In the genomic region with DNA sequence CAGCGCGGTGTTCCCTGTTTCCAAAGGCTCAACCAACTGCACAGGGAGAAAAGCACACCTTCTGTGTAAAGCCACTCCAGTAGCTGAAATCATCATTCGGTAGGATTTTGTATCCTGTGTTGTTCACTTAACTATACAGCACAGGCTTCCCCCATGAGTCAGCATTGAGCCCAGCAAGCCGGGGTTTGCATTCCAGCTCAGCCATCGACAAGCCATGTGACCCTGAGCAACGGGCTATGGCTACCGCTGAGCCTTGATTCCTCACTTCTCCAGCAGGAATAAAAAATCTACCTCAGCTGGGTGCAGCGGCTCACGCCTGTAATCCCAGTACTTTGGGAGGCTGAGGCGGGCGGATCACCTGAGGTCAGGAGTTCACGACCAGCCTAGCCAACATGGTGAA, we compare ENCODE assay signal across 1 cellular context.
TF ChIP-seq lines count a peak whose summit lies in the region.

No MANE protein-coding gene starts in this region.

TF ChIP-seq in HepG2, 621 proteins besides CTCF, POLR2A, EP300 and RAD21:
- no peak for TF ChIP-seq POLR2AphosphoS2 (IDR thresholded peaks at IDR 0.05; ENCODE audit: low read depth, low read length)
- TF ChIP-seq, protein P1, sequence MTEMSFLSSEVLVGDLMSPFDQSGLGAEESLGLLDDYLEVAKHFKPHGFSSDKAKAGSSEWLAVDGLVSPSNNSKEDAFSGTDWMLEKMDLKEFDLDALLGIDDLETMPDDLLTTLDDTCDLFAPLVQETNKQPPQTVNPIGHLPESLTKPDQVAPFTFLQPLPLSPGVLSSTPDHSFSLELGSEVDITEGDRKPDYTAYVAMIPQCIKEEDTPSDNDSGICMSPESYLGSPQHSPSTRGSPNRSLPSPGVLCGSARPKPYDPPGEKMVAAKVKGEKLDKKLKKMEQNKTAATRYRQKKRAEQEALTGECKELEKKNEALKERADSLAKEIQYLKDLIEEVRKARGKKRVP (CRISPR knock-in tag; IDR thresholded peaks at IDR 0.05) = no peak
- no peak for TF ChIP-seq ZNF530 (CRISPR knock-in tag; IDR thresholded peaks at IDR 0.05; ENCODE audit: low read depth)
- TF ChIP-seq ZNF138 (CRISPR knock-in tag; IDR thresholded peaks at IDR 0.05; ENCODE audit: low read depth) = no peak
- TF ChIP-seq ZNF510 (CRISPR knock-in tag; IDR thresholded peaks at IDR 0.05; ENCODE audit: low read depth) = no peak
- no peak for TF ChIP-seq MAFG (CRISPR knock-in tag; IDR thresholded peaks at IDR 0.05)
